26 cellular contexts compared by ENCODE assay signal in genomic region chrX:675279-675886, GRCh38. TPM values are rescaled to one million over a fixed set of nuclear protein-coding genes. Genes with fewer than 3 reads are reported as not detected.
"Had no signal": no experiment of that assay in that cellular context is flagged by ENCODE, and none has a peak within 500 bp of the region (broad histone marks: within the 10 kb centered on the region; RNA-seq: fewer than 3 reads in every experiment).

No MANE protein-coding gene starts in this region.

- H3K27ac ChIP-seq: brain microvascular endothelial cell, colonic mucosa, heart right ventricle, prostate gland, right atrium auricular region, thyroid gland had no signal

- H3K36me3 Mint-ChIP-seq: activated naive CD4-positive, alpha-beta T cell treated with anti-CD3 and anti-CD28 coated beads, Interleukin-2, amount 10 ng/mL, durations not matched to agents 7 days and 5 days had no signal

- H3K4me3 Mint-ChIP-seq: activated naive CD4-positive, alpha-beta T cell treated with anti-CD3 and anti-CD28 coated beads, Interleukin-2, amount 10 ng/mL, durations not matched to agents 7 days and 5 days; activated naive CD8-positive, alpha-beta T cell treated with anti-CD3 and anti-CD28 coated beads, Interleukin-2, amount 50 U/mL, for 24 hours; naive thymus-derived CD8-positive, alpha-beta T cell had no signal

- H3K9me3 ChIP-seq: colonic mucosa, prostate gland, right atrium auricular region, thyroid gland had no signal

- H3K4me1 Mint-ChIP-seq: activated naive CD4-positive, alpha-beta T cell treated with anti-CD3 and anti-CD28 coated beads, Interleukin-2, amount 10 ng/mL, durations not matched to agents 7 days and 5 days; activated naive CD8-positive, alpha-beta T cell treated with anti-CD3 and anti-CD28 coated beads, Interleukin-2, amount 50 U/mL, for 24 hours had no signal

- H3K4me1 ChIP-seq: colonic mucosa, heart right ventricle, prostate gland, right atrium auricular region, thyroid gland had no signal

- H3K27ac Mint-ChIP-seq: activated naive CD4-positive, alpha-beta T cell treated with anti-CD3 and anti-CD28 coated beads, Interleukin-2, amount 10 ng/mL, durations not matched to agents 7 days and 5 days; activated naive CD8-positive, alpha-beta T cell treated with anti-CD3 and anti-CD28 coated beads, Interleukin-2, amount 50 U/mL, for 24 hours; naive thymus-derived CD8-positive, alpha-beta T cell had no signal

- DNase-seq: activated CD4-positive, alpha-beta T cell treated with anti-CD3 and anti-CD28 coated beads for 1 hour; activated CD8-positive, alpha-beta memory T cell treated with anti-CD3 and anti-CD28 coated beads for 24 hours; activated CD8-positive, alpha-beta memory T cell treated with anti-CD3 and anti-CD28 coated beads, Interleukin-2, amount 50 U/mL, for 48 hours; activated effector memory CD4-positive, alpha-beta T cell treated with Interleukin-2 at 50 U/mL for 16 hours; activated naive CD4-positive, alpha-beta T cell treated with anti-CD3 and anti-CD28 coated beads, Interleukin-2, amount 10 ng/mL, durations not matched to agents 7 days and 5 days; activated naive CD8-positive, alpha-beta T cell treated with anti-CD3 and anti-CD28 coated beads, Interleukin-2, amount 50 U/mL, for 24 hours; activated T-cell treated with anti-CD3 and anti-CD28 coated beads, Interleukin-2, amount 50 U/mL, for 48 hours; anterior cingulate cortex; brain microvascular endothelial cell; central memory CD4-positive, alpha-beta T cell; colonic mucosa; heart right ventricle; left cardiac atrium; mesenchymal stem cell; naive thymus-derived CD8-positive, alpha-beta T cell; nucleus accumbens; stimulated activated CD4-positive, alpha-beta T cell treated with anti-CD3 and anti-CD28 coated beads, Interleukin-12 subunit alpha, Interleukin-12 subunit beta, amount 100 ng/mL, for 4 hours; stimulated activated CD4-positive, alpha-beta T cell treated with anti-CD3 and anti-CD28 coated beads, Interleukin-1b, Interleukin-23, amount 100 ng/mL, for 48 hours; stimulated activated CD8-positive, alpha-beta memory T cell treated with anti-CD3 and anti-CD28 coated beads, Interleukin-4, amount 100 ng/mL, for 48 hours; stimulated activated naive CD4-positive, alpha-beta T cell; T1000; thyroid gland had no signal

- H3K36me3 ChIP-seq: brain microvascular endothelial cell, colonic mucosa, heart right ventricle, prostate gland, right atrium auricular region, thyroid gland had no signal

- H3K27me3 ChIP-seq: brain microvascular endothelial cell, colonic mucosa, right atrium auricular region, thyroid gland had no signal

- H3K4me3 ChIP-seq: colonic mucosa, heart right ventricle, prostate gland, right atrium auricular region, thyroid gland had no signal

- H3K27me3 Mint-ChIP-seq: activated naive CD4-positive, alpha-beta T cell treated with anti-CD3 and anti-CD28 coated beads, Interleukin-2, amount 10 ng/mL, durations not matched to agents 7 days and 5 days had no signal

- ATAC-seq: activated naive CD8-positive, alpha-beta T cell treated with anti-CD3 and anti-CD28 coated beads, Interleukin-2, amount 50 U/mL, for 24 hours; heart right ventricle; left cardiac atrium; naive thymus-derived CD8-positive, alpha-beta T cell had no signal

RNA-seq across cellular contexts. Expression of gene SHOX, which starts 44.8 kb away (rescaled TPM):
- total RNA-seq: heart right ventricle; left cardiac atrium; naive thymus-derived CD8-positive, alpha-beta T cell; prostate gland; right atrium auricular region; T-helper 1 cell treated with Interleukin-12 subunit alpha and Interleukin-12 subunit beta and Interleukin-4 antibody, amounts not matched to agents 30 ng/mL and 1 ng/mL, for 36 hours; thyroid gland had no signal
- polyA plus RNA-seq: esophagus; heart right ventricle; naive thymus-derived CD8-positive, alpha-beta T cell had no signal
